In the genomic region with DNA sequence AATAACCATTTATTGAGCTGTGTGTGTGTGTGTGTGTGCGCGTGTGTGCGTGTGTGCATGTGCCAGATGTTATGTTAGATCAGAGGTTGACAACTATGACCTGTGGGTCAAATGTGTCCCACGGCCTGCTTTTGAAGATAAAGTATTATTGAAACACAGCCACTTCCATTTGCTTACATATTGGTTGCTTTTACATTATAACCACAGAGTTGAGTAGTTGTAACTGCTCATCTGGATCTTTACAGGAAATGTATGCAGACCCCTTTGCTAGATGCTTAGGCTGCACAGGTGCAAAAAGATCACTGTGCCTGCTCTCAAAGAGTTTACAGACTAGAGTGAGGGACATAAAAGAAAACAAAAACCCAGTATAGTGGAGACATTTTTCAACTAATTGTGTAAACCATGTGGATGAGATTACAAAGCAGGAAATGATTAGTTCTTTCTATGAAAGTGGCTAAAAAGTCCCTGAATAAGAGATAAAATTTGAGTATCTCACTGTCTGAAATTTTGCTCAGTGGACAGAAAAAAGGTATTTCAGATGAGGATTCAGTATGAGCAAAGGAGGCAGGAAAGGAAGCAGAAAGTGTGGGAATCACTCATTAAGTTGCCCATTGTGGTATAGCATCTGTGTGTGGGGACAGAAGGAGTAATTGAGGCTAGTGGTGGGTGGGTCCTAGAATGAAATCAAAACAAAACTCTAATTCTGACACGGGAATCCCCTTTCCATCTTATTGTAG, we compare ENCODE assay signal across 17 cellular contexts.
DNase-seq lines count a peak whose midpoint lies in the region; ATAC-seq and TF ChIP-seq lines count a peak whose summit lies in the region.
"Had no signal": no experiment of that assay in that cellular context is flagged by ENCODE, and none has a peak within 500 bp of the region (broad histone marks: within the 10 kb centered on the region; RNA-seq: fewer than 3 reads in every experiment).

No MANE protein-coding gene starts in this region.

- no peaks in the 10 kb centered on the region for H3K36me3 ChIP-seq in tibial nerve
- no peaks in the 10 kb centered on the region for H3K36me3 ChIP-seq in SK-N-SH (replicated peaks in 1 of 2; ENCODE audit: control insufficient read depth in 1 of 2, insufficient read depth in 2 of 2, low read length in 1 of 2)

- intact Hi-C loops in left ventricle myocardium superior (cut with micrococcal nuclease): no loop called here

- H3K27ac ChIP-seq in tibial nerve (no peak overlapping the region), SK-N-SH (ENCODE audit: low read depth in 2 of 2, low read length in 1 of 2) (no peak overlapping the region)
- H3K27ac ChIP-seq: A549, psoas muscle had no signal

- H3K4me1 Mint-ChIP-seq in activated T-cell treated with anti-CD3 and anti-CD28 coated beads, Interleukin-2, amount 50 U/mL, for 4 hours (ENCODE audit: low read depth): no peaks in the 10 kb centered on the region
- H3K4me1 Mint-ChIP-seq in stimulated activated naive CD8-positive, alpha-beta T cell treated with anti-CD3 and anti-CD28 coated beads, Interleukin-15, amount 100 ng/mL, for 72 hours: peaks cover 9% of the 10 kb centered on the region

- CTCF ChIA-PET in SK-N-SH (lab: Yijun Ruan, JAX): no interaction called here

- H3K27me3 ChIP-seq in tibial nerve (no peaks in the 10 kb centered on the region), SK-N-SH (ENCODE audit: insufficient read depth) (no peaks in the 10 kb centered on the region)

- no peak for TF ChIP-seq POLR2A in tibial nerve (IDR thresholded peaks at IDR 0.05)

- POLR2A ChIA-PET in SK-N-SH (lab: Yijun Ruan, JAX): no interaction called here

- H3K9me2 ChIP-seq in SK-N-SH: no peaks in the 10 kb centered on the region

- no peak overlapping the region for H3K4me3 Mint-ChIP-seq in activated T-cell treated with anti-CD3 and anti-CD28 coated beads, Interleukin-2, amount 50 U/mL, for 4 hours
- peak overlapping the region; percentile 27 to 43 for H3K4me3 Mint-ChIP-seq in stimulated activated naive CD8-positive, alpha-beta T cell treated with anti-CD3 and anti-CD28 coated beads, Interleukin-15, amount 100 ng/mL, for 72 hours
- H3K4me3 Mint-ChIP-seq: CD4-positive, alpha-beta T cell had no signal

- no peaks in the 10 kb centered on the region for H3F3A ChIP-seq in SK-N-SH (replicated peaks; ENCODE audit: insufficient read depth)

- DNase-seq in activated T-cell treated with anti-CD3 and anti-CD28 coated beads, Interleukin-2, amount 50 U/mL, for 4 hours: no peak
- DNase-seq in activated T-cell treated with anti-CD3 and anti-CD28 coated beads for 4 hours (no peak), GM20000 (ENCODE audit: low spot score) (peak; percentile 46), left ventricle myocardium superior (no peak), tibial nerve (ENCODE audit: low spot score in 2 of 2) (no peak), SK-N-SH (no peak)
- peak in 1 of 2 donors; percentile 27 for DNase-seq in stimulated activated naive CD8-positive, alpha-beta T cell treated with anti-CD3 and anti-CD28 coated beads, Interleukin-15, amount 100 ng/mL, for 72 hours
- DNase-seq: CD4-positive, alpha-beta T cell; foreskin fibroblast; NCI-H1417; NCI-H2227 treated with DMSO at 0.1 percent for 48 hours; psoas muscle; Right ventricle myocardium superior; stimulated activated CD4-positive, alpha-beta T cell treated with anti-CD3 and anti-CD28 coated beads, Interleukin-12 subunit alpha, Interleukin-12 subunit beta, amount 100 ng/mL, for 4 hours; substantia nigra had no signal

- H3K4me1 ChIP-seq in tibial nerve (peaks cover 0 to 5% (median 0%) of the 10 kb centered on the region in 4 donors), SK-N-SH (ENCODE audit: control insufficient read depth in 1 of 2, insufficient read depth in 2 of 2, low read depth in 1 of 2, low read length in 1 of 2) (no peaks in the 10 kb centered on the region)
- H3K4me1 ChIP-seq: A549, psoas muscle had no signal

- TF ChIP-seq EP300 in tibial nerve (IDR thresholded peaks at IDR 0.05) (no peak), SK-N-SH (IDR thresholded peaks at IDR 0.05; ENCODE audit: borderline replicate concordance in 1 of 2, low read depth in 1 of 2, low read length in 1 of 2) (no peak)

- TF ChIP-seq CTCF in GM20000 (IDR thresholded peaks at IDR 0.05; ENCODE audit: extremely low read depth, missing control alignments): no peak
- TF ChIP-seq CTCF in tibial nerve (IDR thresholded peaks at IDR 0.05): no peak
- TF ChIP-seq CTCF in SK-N-SH (IDR thresholded peaks at IDR 0.05): no peak

- TF ChIP-seq RAD21 in SK-N-SH (IDR thresholded peaks at IDR 0.05; ENCODE audit: low read length): no peak

- no peak overlapping the region for H3K4me2 ChIP-seq in SK-N-SH
- H3K4me2 ChIP-seq: A549 had no signal

- no peaks in the 10 kb centered on the region for H3K9me3 Mint-ChIP-seq in activated T-cell treated with anti-CD3 and anti-CD28 coated beads, Interleukin-2, amount 50 U/mL, for 4 hours
- no peaks in the 10 kb centered on the region for H3K9me3 Mint-ChIP-seq in stimulated activated naive CD8-positive, alpha-beta T cell treated with anti-CD3 and anti-CD28 coated beads, Interleukin-15, amount 100 ng/mL, for 72 hours
- H3K9me3 Mint-ChIP-seq: CD4-positive, alpha-beta T cell had no signal

- no peak overlapping the region for H3K9ac ChIP-seq in SK-N-SH

- WGBS in tibial nerve, 2 donors: 52 to 64% methylated on average over 5 of the region's 5 CpGs
- 44% methylated on average over 5 of the region's 5 CpGs for WGBS in SK-N-SH (ENCODE audit: low lambda C conversion rate)

- H3K9me3 ChIP-seq in tibial nerve (no peaks in the 10 kb centered on the region), SK-N-SH (no peaks in the 10 kb centered on the region)
- H3K9me3 ChIP-seq: A549, psoas muscle had no signal

- ATAC-seq in activated T-cell treated with anti-CD3 and anti-CD28 coated beads, Interleukin-2, amount 50 U/mL, for 4 hours: peak; percentile 37 to 43
- peak; percentile 41 for ATAC-seq in HG03342 (IDR thresholded peaks at IDR 0.05; ENCODE audit: unreplicated experiment)
- ATAC-seq in stimulated activated naive CD8-positive, alpha-beta T cell treated with anti-CD3 and anti-CD28 coated beads, Interleukin-15, amount 100 ng/mL, for 72 hours: peak; percentile 94
- no peak for ATAC-seq in left ventricle myocardium superior
- ATAC-seq: A549, psoas muscle had no signal

- no peak overlapping the region for H3K27ac Mint-ChIP-seq in stimulated activated naive CD8-positive, alpha-beta T cell treated with anti-CD3 and anti-CD28 coated beads, Interleukin-15, amount 100 ng/mL, for 72 hours
- H3K27ac Mint-ChIP-seq: CD4-positive, alpha-beta T cell had no signal

- H4K20me1 ChIP-seq in SK-N-SH (ENCODE audit: insufficient read depth): no peaks in the 10 kb centered on the region

- no peaks in the 10 kb centered on the region for H3K79me2 ChIP-seq in SK-N-SH (ENCODE audit: insufficient read depth)

- H3K36me3 Mint-ChIP-seq in activated T-cell treated with anti-CD3 and anti-CD28 coated beads, Interleukin-2, amount 50 U/mL, for 4 hours (ENCODE audit: insufficient read depth): no peaks in the 10 kb centered on the region

- H3K4me3 ChIP-seq in tibial nerve (no peak overlapping the region), SK-N-SH (ENCODE audit: low read depth in 2 of 2, low read length in 1 of 2) (no peak overlapping the region)
- H3K4me3 ChIP-seq: A549, psoas muscle had no signal

- H2AFZ ChIP-seq in SK-N-SH (ENCODE audit: low read depth): no peak overlapping the region

- H3K27me3 Mint-ChIP-seq in activated T-cell treated with anti-CD3 and anti-CD28 coated beads, Interleukin-2, amount 50 U/mL, for 4 hours (ENCODE audit: low read depth): no peaks in the 10 kb centered on the region
- H3K27me3 Mint-ChIP-seq in stimulated activated naive CD8-positive, alpha-beta T cell treated with anti-CD3 and anti-CD28 coated beads, Interleukin-15, amount 100 ng/mL, for 72 hours: peaks cover 8% of the 10 kb centered on the region
- H3K27me3 Mint-ChIP-seq: CD4-positive, alpha-beta T cell had no signal

TF ChIP-seq in SK-N-SH, 30 proteins besides CTCF, POLR2A, EP300 and RAD21 (continues in another document):
- TF ChIP-seq SMC3 (IDR thresholded peaks at IDR 0.05; ENCODE audit: low read depth, low read length) (no peak), CHD2 (IDR thresholded peaks at IDR 0.05; ENCODE audit: low read length, partially characterized antibody) (no peak), EZH2phosphoT487 (IDR thresholded peaks at IDR 0.05; ENCODE audit: borderline replicate concordance, low read depth) (no peak), REST (IDR thresholded peaks at IDR 0.05; ENCODE audit: low read depth, low read length) (no peak), TEAD4 (IDR thresholded peaks at IDR 0.05; ENCODE audit: borderline replicate concordance, insufficient read depth) (no peak), YY1 (IDR thresholded peaks at IDR 0.05; ENCODE audit: low read depth) (no peak), RCOR1 (IDR thresholded peaks at IDR 0.05; ENCODE audit: low read length) (no peak), FOXM1 (IDR thresholded peaks at IDR 0.05; ENCODE audit: low read depth) (no peak), RXRA (IDR thresholded peaks at IDR 0.05; ENCODE audit: borderline replicate concordance, low read depth) (no peak)
